In genomic region chr12:43282106-43282505, GRCh38 we compare ENCODE assay signal across 12 cellular contexts.
DNase-seq lines count a peak whose midpoint lies in the region; ATAC-seq and TF ChIP-seq lines count a peak whose summit lies in the region.
"Had no signal": no experiment of that assay in that cellular context is flagged by ENCODE, and none has a peak within 500 bp of the region (broad histone marks: within the 10 kb centered on the region; RNA-seq: fewer than 3 reads in every experiment).

No MANE protein-coding gene starts in this region.

- DNase-seq in AG04449 (ENCODE audit: low read depth, low spot score) = no peak
- peak; percentile 48 for DNase-seq in HCEC 1CT
- peak; percentile 30 for DNase-seq in RWPE1 (ENCODE audit: low spot score)
- DNase-seq in foreskin fibroblast = peak in 1 of 2 donors; percentile 69
- DNase-seq in mesenteric fat pad (ENCODE audit: low spot score) = no peak
- DNase-seq in activated CD8-positive, alpha-beta memory T cell treated with anti-CD3 and anti-CD28 coated beads, Interleukin-2, amount 50 U/mL, for 4 hours = no peak
- DNase-seq in substantia nigra (lab: John Stamatoyannopoulos, UW) = no peak
- DNase-seq: activated CD4-positive, alpha-beta T cell treated with anti-CD3 and anti-CD28 coated beads, Interleukin-2, amount 50 U/mL, for 48 hours had no signal

- CTCF ChIA-PET in AG04449 (lab: Yijun Ruan, JAX) = interaction anchor here (0.7 to 13.6 kb wide), 28 partner anchors 11 to 1154 kb away, joined by 3 to 101 read pairs (median 4); no protein-coding TSS in a partner anchor
- CTCF ChIA-PET in RWPE1 (lab: Yijun Ruan, JAX) = interaction anchor here (0.5 to 2.6 kb wide), 10 partner anchors 103 to 1340 kb away, joined by 3 to 18 read pairs (median 3); no protein-coding TSS in a partner anchor

- H3K27ac ChIP-seq in RWPE1 = no peak overlapping the region
- no peak overlapping the region for H3K27ac ChIP-seq in substantia nigra (ENCODE audit: low read depth, low read length, poor library complexity, severe bottlenecking)
- H3K27ac ChIP-seq: epithelial cell of prostate, neutrophil had no signal

- POLR2A ChIA-PET in AG04449 (lab: Yijun Ruan, JAX) (interaction anchor here (1.1 kb wide), 1 partner anchor 799 kb away, joined by 3 read pairs; no protein-coding TSS in a partner anchor), RWPE1 (lab: Yijun Ruan, JAX; ENCODE audit: low non-redundant PET) (no interaction called here)

- ATAC-seq in GM19395 (IDR thresholded peaks at IDR 0.05; ENCODE audit: unreplicated experiment) = no peak
- ATAC-seq: stimulated activated effector memory CD8-positive, alpha-beta T cell treated with anti-CD3 and anti-CD28 coated beads, Interleukin-12 subunit alpha, Interleukin-12 subunit beta, amount 100 ng/mL, for 72 hours had no signal

- H3K4me3 ChIP-seq in AG04449 (ENCODE audit: low read depth, low read length) = no peak overlapping the region
- no peak overlapping the region for H3K4me3 ChIP-seq in foreskin fibroblast (ENCODE audit: low read depth in 1 of 2, low read length in 2 of 2)

- TF ChIP-seq CTCF in AG04449 (IDR thresholded peaks at IDR 0.05; ENCODE audit: insufficient read depth, low read length, missing control alignments) (peak; percentile 9), RWPE1 (conservative IDR thresholded peaks at IDR 0.05; ENCODE audit: low read depth) (peak; percentile 57), foreskin fibroblast (IDR thresholded peaks at IDR 0.05; ENCODE audit: low read depth, low read length) (peak; percentile 19)

Comparison
In these comparisons a context has a peak if more than half of its experiments do, and no peak if none do; other contexts are left out.
1. DNase-seq: peak in HCEC 1CT (single experiment) and RWPE1 (single experiment); none in AG04449 (single experiment), mesenteric fat pad (single experiment), activated CD8-positive, alpha-beta memory T cell treated with anti-CD3 and anti-CD28 coated beads, Interleukin-2, amount 50 U/mL, for 4 hours (single experiment) and substantia nigra (0 of 49).
2. Peak in every context shown above with its lines, with median percentiles within 50 percentile points of each other: CTCF ChIP-seq.